ENCODE assay signal across 2 cellular contexts in the genomic region with DNA sequence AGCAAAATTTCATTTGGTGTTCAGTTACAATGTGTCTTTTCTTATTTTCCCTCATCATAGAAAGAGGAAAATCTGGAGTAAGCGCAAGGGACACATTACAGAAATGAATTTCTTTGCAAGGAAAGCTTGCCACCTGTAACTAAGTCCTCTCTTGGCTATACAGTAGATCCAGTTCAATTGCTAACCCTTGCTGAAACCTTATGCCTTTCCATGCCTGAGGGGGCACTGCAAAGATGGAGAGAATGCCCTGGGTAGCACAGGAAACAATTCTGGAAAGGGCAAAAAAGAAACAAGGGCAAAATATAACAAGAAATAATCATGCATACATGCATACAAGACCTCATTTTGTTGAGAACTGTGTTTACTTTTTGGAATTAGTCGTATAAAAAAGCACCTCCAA.
TF ChIP-seq lines count a peak whose summit lies in the region.

No MANE protein-coding gene starts in this region.

TF ChIP-seq in SK-N-SH, 30 proteins besides CTCF, POLR2A, EP300 and RAD21 (continued from another document):
- TF ChIP-seq, protein P1, sequence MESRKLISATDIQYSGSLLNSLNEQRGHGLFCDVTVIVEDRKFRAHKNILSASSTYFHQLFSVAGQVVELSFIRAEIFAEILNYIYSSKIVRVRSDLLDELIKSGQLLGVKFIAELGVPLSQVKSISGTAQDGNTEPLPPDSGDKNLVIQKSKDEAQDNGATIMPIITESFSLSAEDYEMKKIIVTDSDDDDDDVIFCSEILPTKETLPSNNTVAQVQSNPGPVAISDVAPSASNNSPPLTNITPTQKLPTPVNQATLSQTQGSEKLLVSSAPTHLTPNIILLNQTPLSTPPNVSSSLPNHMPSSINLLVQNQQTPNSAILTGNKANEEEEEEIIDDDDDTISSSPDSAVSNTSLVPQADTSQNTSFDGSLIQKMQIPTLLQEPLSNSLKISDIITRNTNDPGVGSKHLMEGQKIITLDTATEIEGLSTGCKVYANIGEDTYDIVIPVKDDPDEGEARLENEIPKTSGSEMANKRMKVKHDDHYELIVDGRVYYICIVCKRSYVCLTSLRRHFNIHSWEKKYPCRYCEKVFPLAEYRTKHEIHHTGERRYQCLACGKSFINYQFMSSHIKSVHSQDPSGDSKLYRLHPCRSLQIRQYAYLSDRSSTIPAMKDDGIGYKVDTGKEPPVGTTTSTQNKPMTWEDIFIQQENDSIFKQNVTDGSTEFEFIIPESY (IDR thresholded peaks at IDR 0.05; ENCODE audit: borderline replicate concordance, low read depth): no peak
- TF ChIP-seq TCF12 (IDR thresholded peaks at IDR 0.05) (no peak), YY1 (IDR thresholded peaks at IDR 0.05; ENCODE audit: low read depth) (no peak), FOSL2 (IDR thresholded peaks at IDR 0.05; ENCODE audit: borderline replicate concordance, low read depth) (no peak)
TF ChIP-seq in SK-N-SH: peak in this region for 0.

TF ChIP-seq in SK-N-SH treated with all-trans-retinoic acid at 6 μM for 48 hours, 23 proteins besides CTCF, POLR2A, EP300 and RAD21 (continued from another document):
- TF ChIP-seq, protein P2, sequence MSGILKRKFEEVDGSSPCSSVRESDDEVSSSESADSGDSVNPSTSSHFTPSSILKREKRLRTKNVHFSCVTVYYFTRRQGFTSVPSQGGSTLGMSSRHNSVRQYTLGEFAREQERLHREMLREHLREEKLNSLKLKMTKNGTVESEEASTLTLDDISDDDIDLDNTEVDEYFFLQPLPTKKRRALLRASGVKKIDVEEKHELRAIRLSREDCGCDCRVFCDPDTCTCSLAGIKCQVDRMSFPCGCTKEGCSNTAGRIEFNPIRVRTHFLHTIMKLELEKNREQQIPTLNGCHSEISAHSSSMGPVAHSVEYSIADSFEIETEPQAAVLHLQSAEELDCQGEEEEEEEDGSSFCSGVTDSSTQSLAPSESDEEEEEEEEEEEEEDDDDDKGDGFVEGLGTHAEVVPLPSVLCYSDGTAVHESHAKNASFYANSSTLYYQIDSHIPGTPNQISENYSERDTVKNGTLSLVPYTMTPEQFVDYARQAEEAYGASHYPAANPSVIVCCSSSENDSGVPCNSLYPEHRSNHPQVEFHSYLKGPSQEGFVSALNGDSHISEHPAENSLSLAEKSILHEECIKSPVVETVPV (CRISPR knock-in tag; IDR thresholded peaks at IDR 0.05): no peak
- TF ChIP-seq, protein P3, sequence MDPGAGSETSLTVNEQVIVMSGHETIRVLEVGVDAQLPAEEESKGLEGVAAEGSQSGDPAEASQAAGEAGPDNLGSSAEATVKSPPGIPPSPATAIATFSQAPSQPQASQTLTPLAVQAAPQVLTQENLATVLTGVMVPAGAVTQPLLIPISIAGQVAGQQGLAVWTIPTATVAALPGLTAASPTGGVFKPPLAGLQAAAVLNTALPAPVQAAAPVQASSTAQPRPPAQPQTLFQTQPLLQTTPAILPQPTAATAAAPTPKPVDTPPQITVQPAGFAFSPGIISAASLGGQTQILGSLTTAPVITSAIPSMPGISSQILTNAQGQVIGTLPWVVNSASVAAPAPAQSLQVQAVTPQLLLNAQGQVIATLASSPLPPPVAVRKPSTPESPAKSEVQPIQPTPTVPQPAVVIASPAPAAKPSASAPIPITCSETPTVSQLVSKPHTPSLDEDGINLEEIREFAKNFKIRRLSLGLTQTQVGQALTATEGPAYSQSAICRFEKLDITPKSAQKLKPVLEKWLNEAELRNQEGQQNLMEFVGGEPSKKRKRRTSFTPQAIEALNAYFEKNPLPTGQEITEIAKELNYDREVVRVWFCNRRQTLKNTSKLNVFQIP (CRISPR knock-in tag; IDR thresholded peaks at IDR 0.05; ENCODE audit: borderline replicate concordance, low read depth): no peak
- TF ChIP-seq PPARA (CRISPR knock-in tag; IDR thresholded peaks at IDR 0.05; ENCODE audit: borderline replicate concordance) (no peak), ZNF8 (CRISPR knock-in tag; IDR thresholded peaks at IDR 0.05) (no peak), ISL1 (CRISPR knock-in tag; IDR thresholded peaks at IDR 0.05) (no peak), ZNF70 (CRISPR knock-in tag; IDR thresholded peaks at IDR 0.05) (no peak), ESRRG (CRISPR knock-in tag; IDR thresholded peaks at IDR 0.05) (no peak), OSR1 (CRISPR knock-in tag; IDR thresholded peaks at IDR 0.05) (no peak)
- TF ChIP-seq, protein P4, sequence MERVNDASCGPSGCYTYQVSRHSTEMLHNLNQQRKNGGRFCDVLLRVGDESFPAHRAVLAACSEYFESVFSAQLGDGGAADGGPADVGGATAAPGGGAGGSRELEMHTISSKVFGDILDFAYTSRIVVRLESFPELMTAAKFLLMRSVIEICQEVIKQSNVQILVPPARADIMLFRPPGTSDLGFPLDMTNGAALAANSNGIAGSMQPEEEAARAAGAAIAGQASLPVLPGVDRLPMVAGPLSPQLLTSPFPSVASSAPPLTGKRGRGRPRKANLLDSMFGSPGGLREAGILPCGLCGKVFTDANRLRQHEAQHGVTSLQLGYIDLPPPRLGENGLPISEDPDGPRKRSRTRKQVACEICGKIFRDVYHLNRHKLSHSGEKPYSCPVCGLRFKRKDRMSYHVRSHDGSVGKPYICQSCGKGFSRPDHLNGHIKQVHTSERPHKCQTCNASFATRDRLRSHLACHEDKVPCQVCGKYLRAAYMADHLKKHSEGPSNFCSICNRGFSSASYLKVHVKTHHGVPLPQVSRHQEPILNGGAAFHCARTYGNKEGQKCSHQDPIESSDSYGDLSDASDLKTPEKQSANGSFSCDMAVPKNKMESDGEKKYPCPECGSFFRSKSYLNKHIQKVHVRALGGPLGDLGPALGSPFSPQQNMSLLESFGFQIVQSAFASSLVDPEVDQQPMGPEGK (CRISPR knock-in tag; IDR thresholded peaks at IDR 0.05; ENCODE audit: borderline replicate concordance): no peak
